9 cellular contexts compared by ENCODE assay signal in genomic region chr5:52771343-52772039, GRCh38.
DNase-seq lines count a peak whose midpoint lies in the region; ATAC-seq lines count a peak whose summit lies in the region.
"Had no signal": no experiment of that assay in that cellular context is flagged by ENCODE, and none has a peak within 500 bp of the region (broad histone marks: within the 10 kb centered on the region; RNA-seq: fewer than 3 reads in every experiment).

No MANE protein-coding gene starts in this region.

- peak; percentile 85 for ATAC-seq in HG03060 (IDR thresholded peaks at IDR 0.05; ENCODE audit: low read depth, unreplicated experiment)
- ATAC-seq: HCT116 had no signal

- DNase-seq in activated naive CD4-positive, alpha-beta T cell treated with Interleukin-2 at 50 U/mL for 16 hours: peak; percentile 55
- no peak for DNase-seq in activated naive CD4-positive, alpha-beta T cell (lab: John Stamatoyannopoulos, UW)
- DNase-seq in activated CD8-positive, alpha-beta memory T cell treated with anti-CD3 and anti-CD28 coated beads for 24 hours: peak; percentile 68
- DNase-seq in AG08396 (ENCODE audit: low spot score) (no peak), Ammon's horn (ENCODE audit: low spot score) (no peak), pons (ENCODE audit: low spot score) (no peak), NCI-H69 (lab: John Stamatoyannopoulos, UW) (no peak)

Comparison
In these comparisons a context has a peak if more than half of its experiments do, and no peak if none do; other contexts are left out.
1. DNase-seq: peak in activated naive CD4-positive, alpha-beta T cell treated with Interleukin-2 at 50 U/mL for 16 hours (single experiment) and activated CD8-positive, alpha-beta memory T cell treated with anti-CD3 and anti-CD28 coated beads for 24 hours (single experiment); none in activated naive CD4-positive, alpha-beta T cell (0 of 4), AG08396 (single experiment), Ammon's horn (single experiment), pons (single experiment) and NCI-H69 (single experiment).